Comparison of ENCODE assay signal across 18 cellular contexts in genomic region chr4:147862043-147862692, GRCh38.
DNase-seq lines count a peak whose midpoint lies in the region; ATAC-seq and TF ChIP-seq lines count a peak whose summit lies in the region.
"Had no signal": no experiment of that assay in that cellular context is flagged by ENCODE, and none has a peak within 500 bp of the region (broad histone marks: within the 10 kb centered on the region; RNA-seq: fewer than 3 reads in every experiment).

No MANE protein-coding gene starts in this region.

- ATAC-seq in mucosa of descending colon (no peak), HG03565 (IDR thresholded peaks at IDR 0.05; ENCODE audit: unreplicated experiment) (no peak)
- ATAC-seq: HepG2 had no signal

- H3K4me1 ChIP-seq in ascending aorta (peaks cover 10 to 58% of the 10 kb centered on the region in 2 donors), mesenchymal stem cell (ENCODE audit: control insufficient read depth, insufficient read depth, low read depth, low read length) (peaks cover 8% of the 10 kb centered on the region), testis (peaks cover 51% of the 10 kb centered on the region), mucosa of descending colon (ENCODE audit: low read depth) (no peaks in the 10 kb centered on the region)
- H3K4me1 ChIP-seq: BLaER1 had no signal

- H3K4me3 ChIP-seq in ascending aorta (no peak overlapping the region), mesenchymal stem cell (ENCODE audit: insufficient read depth in 1 of 2, low read depth in 1 of 2, low read length in 2 of 2) (no peak overlapping the region), testis (no peak overlapping the region), mucosa of descending colon (no peak overlapping the region)
- H3K4me3 ChIP-seq: BLaER1, MG63 had no signal

- H2AFZ ChIP-seq in mesenchymal stem cell (ENCODE audit: low read depth, low read length): no peak overlapping the region

- no peak overlapping the region for H2BK5ac ChIP-seq in mesenchymal stem cell (ENCODE audit: low read depth, low read length, poor library complexity, severe bottlenecking)

- H2BK120ac ChIP-seq in mesenchymal stem cell (ENCODE audit: low read depth, low read length): no peak overlapping the region

- peak overlapping the region; percentile 55 for H3K9ac ChIP-seq in mesenchymal stem cell (ENCODE audit: low read length)
- H3K9ac ChIP-seq: BLaER1, KMS-11 had no signal

- H3K27ac ChIP-seq in ascending aorta (peak overlapping the region; percentile 67 to 80), mesenchymal stem cell (ENCODE audit: low read length, poor library complexity, severe bottlenecking) (no peak overlapping the region), testis (peak overlapping the region; percentile 61 to 77)
- H3K27ac ChIP-seq: 22Rv1, BLaER1 had no signal

- TF ChIP-seq POLR2A in testis (IDR thresholded peaks at IDR 0.05): no peak
- TF ChIP-seq POLR2A in erythroblast (IDR thresholded peaks at IDR 0.05; ENCODE audit: low read length): no peak

- H3K23ac ChIP-seq in mesenchymal stem cell (ENCODE audit: low read length in 2 of 2): no peak overlapping the region

- H4K8ac ChIP-seq in mesenchymal stem cell (ENCODE audit: low read length): no peak overlapping the region

- H3K9me3 ChIP-seq in ascending aorta (no peaks in the 10 kb centered on the region), mesenchymal stem cell (ENCODE audit: control insufficient read depth, low read length) (no peaks in the 10 kb centered on the region), testis (no peaks in the 10 kb centered on the region), mucosa of descending colon (no peaks in the 10 kb centered on the region)
- H3K9me3 ChIP-seq: MG63 had no signal

- H3K36me3 ChIP-seq in ascending aorta (peaks cover 0 to 39% of the 10 kb centered on the region in 2 donors), mesenchymal stem cell (ENCODE audit: control insufficient read depth in 1 of 2, insufficient read depth in 2 of 2, low read depth in 1 of 2, low read length in 2 of 2) (peaks cover 17 to 47% of the 10 kb centered on the region in 2 experiments), testis (ENCODE audit: low read depth, missing control alignments) (no peaks in the 10 kb centered on the region), mucosa of descending colon (ENCODE audit: low read depth) (no peaks in the 10 kb centered on the region)

- no peak overlapping the region for H3K14ac ChIP-seq in mesenchymal stem cell (ENCODE audit: low read length in 2 of 2)

- H3K27me3 ChIP-seq in ascending aorta (no peaks in the 10 kb centered on the region), mesenchymal stem cell (ENCODE audit: control insufficient read depth in 1 of 2, insufficient read depth in 1 of 2, low read length in 2 of 2) (no peaks in the 10 kb centered on the region), testis (no peaks in the 10 kb centered on the region)
- H3K27me3 ChIP-seq: BLaER1, MG63 had no signal

- peaks cover 23% of the 10 kb centered on the region for H3K79me1 ChIP-seq in mesenchymal stem cell (replicated peaks; ENCODE audit: low read length, poor library complexity, severe bottlenecking)

- H3K4ac ChIP-seq in mesenchymal stem cell (ENCODE audit: low read depth in 1 of 2, low read length in 2 of 2): peak overlapping the region in 1 of 2 experiments; percentile 28

- TF ChIP-seq CTCF in ascending aorta (IDR thresholded peaks at IDR 0.05) (no peak), testis (IDR thresholded peaks at IDR 0.05) (no peak), mucosa of descending colon (IDR thresholded peaks at IDR 0.05) (no peak)

- peak overlapping the region in 1 of 2 experiments; percentile 40 for H3K18ac ChIP-seq in mesenchymal stem cell (ENCODE audit: low read depth in 1 of 2, low read length in 2 of 2)

- no peak overlapping the region for H2BK15ac ChIP-seq in mesenchymal stem cell (ENCODE audit: low read depth, poor library complexity, severe bottlenecking)

- H3K4me2 ChIP-seq in mesenchymal stem cell (ENCODE audit: low read length, poor library complexity, severe bottlenecking): no peak overlapping the region
- H3K4me2 ChIP-seq: BLaER1 had no signal

- no peak overlapping the region for H2AK5ac ChIP-seq in mesenchymal stem cell (ENCODE audit: low read length, severe bottlenecking)

- H4K91ac ChIP-seq in mesenchymal stem cell (ENCODE audit: low read length): no peak overlapping the region

- DNase-seq in DMS 273 (lab: John Stamatoyannopoulos, UW; ENCODE audit: unreplicated experiment): peak; percentile 32
- no peak for DNase-seq in DMS 273 treated with DMSO at 0.1 percent for 48 hours (lab: John Stamatoyannopoulos, UW)
- no peak for DNase-seq in ascending aorta (ENCODE audit: low spot score in 2 of 2)
- DNase-seq in mesenchymal stem cell: no peak
- DNase-seq in testis: no peak
- DNase-seq in mucosa of descending colon: no peak
- DNase-seq in erythroblast (lab: John Stamatoyannopoulos, UW): no peak
- DNase-seq: CD8-positive, alpha-beta memory T cell; DMS153; MG63; NCI-H1105; NCI-H187 treated with DMSO at 0.1 percent for 48 hours; NCI-H510A had no signal

- H2BK12ac ChIP-seq in mesenchymal stem cell (ENCODE audit: low read length in 2 of 2): no peak overlapping the region

- 97% methylated on average over 15 of the region's 15 CpGs for WGBS in mesenchymal stem cell
- WGBS in testis, 2 donors: 82 to 93% methylated on average over 3 to 9 of the region's 15 CpGs

- intact Hi-C loops in ascending aorta (cut with DNase I) (no loop called here), testis (cut with DNase I; ENCODE audit: low total_unique reads) (loop anchor here (10.0 kb wide), 1 partner anchor 127 kb away; the partner anchor contains the start of gene ARHGAP10), mucosa of descending colon (cut with DNase I, micrococcal nuclease) (no loop called here)
